ENCODE assay signal across 8 cellular contexts in genomic region chr14:102594514-102595175, GRCh38.
DNase-seq lines count a peak whose midpoint lies in the region; ATAC-seq and TF ChIP-seq lines count a peak whose summit lies in the region.

No MANE protein-coding gene starts in this region.

- peak overlapping the region; percentile 89 for H3K4me3 ChIP-seq in coronary artery

- DNase-seq in DMS114 treated with DMSO at 0.1 percent for 48 hours (lab: John Stamatoyannopoulos, UW; ENCODE audit: unreplicated experiment) (peak; percentile 67), NCI-H446 (lab: John Stamatoyannopoulos, UW) (peak; percentile 61 to 78), coronary artery (ENCODE audit: low spot score) (no peak), left kidney (ENCODE audit: low read depth, low spot score) (peak; percentile 77)
- DNase-seq in activated CD4-positive, CD25-positive, alpha-beta regulatory T cell treated with anti-CD3 and anti-CD28 coated beads, Interleukin-2, amount 50 U/mL, for 16 hours (ENCODE audit: low read depth, low spot score) = peak; percentile 30
- DNase-seq in stimulated activated CD4-positive, alpha-beta T cell treated with anti-CD3 and anti-CD28 coated beads, TNF-alpha, amount 100 ng/mL, for 24 hours (ENCODE audit: low read depth in 3 of 3) = peak in 2 of 3 experiments; percentile 36 to 59

- TF ChIP-seq CTCF in coronary artery (IDR thresholded peaks at IDR 0.05) = peak; percentile 62

- H3K27ac ChIP-seq in coronary artery = no peak overlapping the region

- ATAC-seq in HG03095 (IDR thresholded peaks at IDR 0.05; ENCODE audit: unreplicated experiment) (peak; percentile 29), HG02981 (IDR thresholded peaks at IDR 0.05; ENCODE audit: unreplicated experiment) (no peak)
